1 cellular context compared by ENCODE assay signal in genomic region chr6:143677891-143678737, GRCh38.
TF ChIP-seq lines count a peak whose summit lies in the region.

Gene PHACTR2 (plus strand): TSS chr6:143677965. CDS start chr6:143678164, 199 bp downstream.

TF ChIP-seq in HepG2, 621 proteins besides CTCF, POLR2A, EP300 and RAD21 (continued from another document and continues in another):
- peak; percentile 99 for TF ChIP-seq ZNF800 (CRISPR knock-in tag; IDR thresholded peaks at IDR 0.05)
- peak; percentile 66 for TF ChIP-seq SAP130 (CRISPR knock-in tag; IDR thresholded peaks at IDR 0.05; ENCODE audit: low read depth)
- TF ChIP-seq MYC (CRISPR knock-in tag; IDR thresholded peaks at IDR 0.05; ENCODE audit: borderline replicate concordance) = peak; percentile 76; the same call in 1 of the 2 replicates
- peak; percentile 41; the same call in 1 of the 2 replicates for TF ChIP-seq ZNF790 (CRISPR knock-in tag; IDR thresholded peaks at IDR 0.05; ENCODE audit: borderline replicate concordance)
- no peak for TF ChIP-seq ZBTB1 (CRISPR knock-in tag; IDR thresholded peaks at IDR 0.05; ENCODE audit: borderline replicate concordance)
- peak; percentile 44; the same call in 1 of the 2 replicates for TF ChIP-seq ZNF292 (CRISPR knock-in tag; IDR thresholded peaks at IDR 0.05; ENCODE audit: borderline replicate concordance, low read depth)
- TF ChIP-seq ZNF629 (CRISPR knock-in tag; conservative IDR thresholded peaks at IDR 0.05) = peak; percentile 27; the same call in 1 of the 2 replicates
- no peak for TF ChIP-seq ZBTB4 (CRISPR knock-in tag; IDR thresholded peaks at IDR 0.05; ENCODE audit: borderline replicate concordance)
- peak; percentile 60 for TF ChIP-seq ZGPAT (CRISPR knock-in tag; IDR thresholded peaks at IDR 0.05)
- TF ChIP-seq ZFYVE20 (CRISPR knock-in tag; IDR thresholded peaks at IDR 0.05; ENCODE audit: borderline replicate concordance, low read depth) = no peak
- peak; percentile 81; the same call in 1 of the 2 replicates for TF ChIP-seq BORCS8-MEF2B (CRISPR knock-in tag; IDR thresholded peaks at IDR 0.05)
- TF ChIP-seq SRSF9 (IDR thresholded peaks at IDR 0.05; ENCODE audit: borderline replicate concordance, insufficient read depth, low read depth, low read length, poor library complexity, severe bottlenecking) = no peak
- peak; percentile 79 for TF ChIP-seq NR2F6 (IDR thresholded peaks at IDR 0.05)
- TF ChIP-seq NR2F6 (CRISPR knock-in tag; IDR thresholded peaks at IDR 0.05) = peak; percentile 92
- TF ChIP-seq MYNN (CRISPR knock-in tag; IDR thresholded peaks at IDR 0.05; ENCODE audit: low read depth) = no peak
- TF ChIP-seq RFX1 (IDR thresholded peaks at IDR 0.05) = no peak
- TF ChIP-seq NCOA2 (CRISPR knock-in tag; IDR thresholded peaks at IDR 0.05) = 0 out of 2 replicates have a peak, but pooled peaks have one; percentile 11
- no peak for TF ChIP-seq REL (CRISPR knock-in tag; conservative IDR thresholded peaks at IDR 0.05)
- 0 out of 2 replicates have a peak, but pooled peaks have one; percentile 38 for TF ChIP-seq REXO4 (CRISPR knock-in tag; IDR thresholded peaks at IDR 0.05; ENCODE audit: borderline replicate concordance)
- TF ChIP-seq POLR2AphosphoS5 (IDR thresholded peaks at IDR 0.05; ENCODE audit: low read depth, low read length) = peak; percentile 61
- peak; percentile 66; the same call in 1 of the 2 replicates for TF ChIP-seq ZBED4 (CRISPR knock-in tag; IDR thresholded peaks at IDR 0.05; ENCODE audit: borderline replicate concordance)
- peak; percentile 78; the same call in 1 of the 2 replicates for TF ChIP-seq ZNF776 (CRISPR knock-in tag; IDR thresholded peaks at IDR 0.05)
- 0 out of 2 replicates have a peak, but pooled peaks have one; percentile 40 for TF ChIP-seq REPIN1 (CRISPR knock-in tag; IDR thresholded peaks at IDR 0.05; ENCODE audit: borderline replicate concordance, low read depth)
- peak; percentile 90; the same call in 1 of the 2 replicates for TF ChIP-seq MTA1 (CRISPR knock-in tag; IDR thresholded peaks at IDR 0.05; ENCODE audit: borderline replicate concordance)
- no peak for TF ChIP-seq KDM1A (CRISPR knock-in tag; IDR thresholded peaks at IDR 0.05)
- TF ChIP-seq TEAD3 (CRISPR knock-in tag; optimal IDR thresholded peaks at IDR 0.05; ENCODE audit: borderline replicate concordance) = peak; percentile 35
- 0 out of 2 replicates have a peak, but pooled peaks have one; percentile 6 for TF ChIP-seq MIER3 (CRISPR knock-in tag; IDR thresholded peaks at IDR 0.05; ENCODE audit: borderline replicate concordance)
- TF ChIP-seq CHCHD3 (CRISPR knock-in tag; IDR thresholded peaks at IDR 0.05) = no peak
- peak; percentile 81 to 88; a peak in 3 of 4 replicates for TF ChIP-seq NR2F1 (CRISPR knock-in tag; IDR thresholded peaks at IDR 0.05)
- 0 out of 2 replicates have a peak, but pooled peaks have one; percentile 44 for TF ChIP-seq ZNF230 (CRISPR knock-in tag; IDR thresholded peaks at IDR 0.05)
- peak; percentile 79; the same call in 1 of the 2 replicates for TF ChIP-seq ZNF20 (CRISPR knock-in tag; IDR thresholded peaks at IDR 0.05)
- TF ChIP-seq ARID5B (CRISPR knock-in tag; IDR thresholded peaks at IDR 0.05) = peak; percentile 49
- TF ChIP-seq TAF1 (CRISPR knock-in tag; IDR thresholded peaks at IDR 0.05) = peak; percentile 80
- 0 out of 2 replicates have a peak, but pooled peaks have one; percentile 88 for TF ChIP-seq ARID2 (CRISPR knock-in tag; IDR thresholded peaks at IDR 0.05; ENCODE audit: borderline replicate concordance)
- peak; percentile 61; the same call in 1 of the 2 replicates for TF ChIP-seq E2F2 (CRISPR knock-in tag; IDR thresholded peaks at IDR 0.05; ENCODE audit: borderline replicate concordance)
- 0 out of 2 replicates have a peak, but pooled peaks have one; percentile 39 for TF ChIP-seq DR1 (CRISPR knock-in tag; IDR thresholded peaks at IDR 0.05)
- TF ChIP-seq PCBP1 (IDR thresholded peaks at IDR 0.05; ENCODE audit: borderline replicate concordance, low read depth, low read length) = no peak
- TF ChIP-seq ZSCAN20 (CRISPR knock-in tag; IDR thresholded peaks at IDR 0.05; ENCODE audit: borderline replicate concordance) = peak; percentile 58; the same call in 1 of the 2 replicates
- no peak for TF ChIP-seq TCF12 (IDR thresholded peaks at IDR 0.05)
- TF ChIP-seq TCF12 (CRISPR knock-in tag; IDR thresholded peaks at IDR 0.05) = peak; percentile 92; the same call in 1 of the 2 replicates
- peak; percentile 51; the same call in 1 of the 2 replicates for TF ChIP-seq ZNF678 (CRISPR knock-in tag; IDR thresholded peaks at IDR 0.05)
- peak; percentile 17; the same call in 1 of the 2 replicates for TF ChIP-seq TARDBP (CRISPR knock-in tag; IDR thresholded peaks at IDR 0.05)
- 0 out of 2 replicates have a peak, but pooled peaks have one; percentile 38 for TF ChIP-seq AKAP8 (CRISPR knock-in tag; IDR thresholded peaks at IDR 0.05)
- no peak for TF ChIP-seq THAP7 (CRISPR knock-in tag; IDR thresholded peaks at IDR 0.05)
- TF ChIP-seq ZFP37 (CRISPR knock-in tag; IDR thresholded peaks at IDR 0.05; ENCODE audit: borderline replicate concordance) = no peak
- peak; percentile 80; the same call in 1 of the 2 replicates for TF ChIP-seq SMAD1 (CRISPR knock-in tag; IDR thresholded peaks at IDR 0.05; ENCODE audit: borderline replicate concordance, low read depth)
- TF ChIP-seq EHMT2 (IDR thresholded peaks at IDR 0.05; ENCODE audit: borderline replicate concordance, low read depth, low read length) = no peak
- TF ChIP-seq KLF15 (CRISPR knock-in tag; IDR thresholded peaks at IDR 0.05; ENCODE audit: borderline replicate concordance) = peak; percentile 78; the same call in 1 of the 2 replicates
- TF ChIP-seq NPAS2 (CRISPR knock-in tag; IDR thresholded peaks at IDR 0.05; ENCODE audit: borderline replicate concordance) = no peak
- TF ChIP-seq ZFP41 (CRISPR knock-in tag; IDR thresholded peaks at IDR 0.05; ENCODE audit: borderline replicate concordance) = no peak
- TF ChIP-seq YEATS4 (CRISPR knock-in tag; IDR thresholded peaks at IDR 0.05; ENCODE audit: borderline replicate concordance) = peak; percentile 72
